Comparison of ENCODE assay signal across 26 cellular contexts in genomic region chr15:62334581-62334980, GRCh38. TPM values are rescaled to one million over a fixed set of nuclear protein-coding genes. Genes with fewer than 3 reads are reported as not detected.
DNase-seq lines count a peak whose midpoint lies in the region; ATAC-seq, FAIRE-seq and TF ChIP-seq lines count a peak whose summit lies in the region.
"Had no signal": no experiment of that assay in that cellular context is flagged by ENCODE, and none has a peak within 500 bp of the region (broad histone marks: within the 10 kb centered on the region; RNA-seq: fewer than 3 reads in every experiment).

No MANE protein-coding gene starts in this region.

- no peaks in the 10 kb centered on the region for H3K9me3 ChIP-seq in mammary epithelial cell (replicated peaks; ENCODE audit: insufficient read depth, low read length)
- H3K9me3 ChIP-seq in H1 (ENCODE audit: insufficient read depth in 2 of 2, low read depth in 1 of 2, low read length in 1 of 2): peaks cover 4 to 14% of the 10 kb centered on the region in 2 experiments; a peak in 3 of 4 replicates
- H3K9me3 ChIP-seq: HAP-1 had no signal

- H3K18ac ChIP-seq in H1 (ENCODE audit: extremely low read depth, low read length): no peak overlapping the region

- ATAC-seq in foreskin keratinocyte (peak; percentile 57), HG03196 (IDR thresholded peaks at IDR 0.05; ENCODE audit: unreplicated experiment) (no peak)

- no peak overlapping the region for H3K27ac Mint-ChIP-seq in MCF 10A (ENCODE audit: low read depth, unreplicated experiment)
- H3K27ac Mint-ChIP-seq: CD4-positive, alpha-beta T cell had no signal

- H3K27me3 ChIP-seq in mammary epithelial cell (ENCODE audit: insufficient read depth, low read length): no peaks in the 10 kb centered on the region
- no peaks in the 10 kb centered on the region for H3K27me3 ChIP-seq in H1 (replicated peaks in 1 of 4; ENCODE audit: control insufficient read depth in 3 of 4, extremely low read depth in 1 of 4, insufficient read depth in 3 of 4, low read length in 3 of 4)
- peaks cover 6% of the 10 kb centered on the region for H3K27me3 ChIP-seq in foreskin keratinocyte
- H3K27me3 ChIP-seq: BLaER1 had no signal

- H3K27me3 Mint-ChIP-seq in MCF 10A (ENCODE audit: insufficient read depth, unreplicated experiment): no peaks in the 10 kb centered on the region
- H3K27me3 Mint-ChIP-seq: CD4-positive, alpha-beta T cell had no signal

- intact Hi-C loops in mammary epithelial cell (cut with micrococcal nuclease) (loop anchor here (10.0 kb wide), 1 partner anchor 760 kb away; no protein-coding TSS in a partner anchor), MCF 10A (cut with micrococcal nuclease) (no loop called here), posterior cingulate gyrus (cut with DNase I) (no loop called here)

- no peak overlapping the region for H3K4me3 Mint-ChIP-seq in MCF 10A (ENCODE audit: unreplicated experiment)
- H3K4me3 Mint-ChIP-seq: CD4-positive, alpha-beta T cell had no signal

- H3K4ac ChIP-seq in H1 (replicated peaks; ENCODE audit: insufficient read length, low read depth, low read length): no peak overlapping the region

- no peak overlapping the region for H2BK120ac ChIP-seq in H1 (replicated peaks; ENCODE audit: low read depth, low read length)

- no peak overlapping the region for H2BK20ac ChIP-seq in H1 (ENCODE audit: low read length)

- no peak for TF ChIP-seq EP300 in H1 (IDR thresholded peaks at IDR 0.05; ENCODE audit: borderline replicate concordance in 1 of 2, low read depth in 2 of 2, low read length in 2 of 2)

- DNase-seq in mammary epithelial cell: peak; percentile 77
- no peak for DNase-seq in MCF 10A (ENCODE audit: unreplicated experiment)
- DNase-seq in H1 (ENCODE audit: low read depth in 1 of 2, low spot score in 2 of 2): no peak
- DNase-seq in foreskin keratinocyte: peak; percentile 82 to 90
- no peak for DNase-seq in HPDE6-E6E7 (ENCODE audit: extremely low spot score)
- no peak for DNase-seq in posterior cingulate gyrus
- DNase-seq: CD4-positive, alpha-beta T cell; DMS53; GM23248; IMR-90; KG1; MM.1S; NCI-H1105 treated with DMSO at 0.1 percent for 48 hours; NCI-H146; NCI-H2029 treated with DMSO at 0.1 percent for 48 hours; NCI-H446 treated with DMSO at 0.1 percent for 48 hours; NCI-H526; NCI-H82; NK-92 treated with Interleukin-12 subunit alpha and Interleukin-12 subunit beta, amount 100 ng/mL, for 24 hours; SHP77 had no signal

- H4K91ac ChIP-seq in H1 (replicated peaks; ENCODE audit: insufficient read length, low read length): no peak overlapping the region

- H3K36me3 Mint-ChIP-seq in MCF 10A (ENCODE audit: insufficient read depth, unreplicated experiment): no peaks in the 10 kb centered on the region

- H3K4me1 ChIP-seq in mammary epithelial cell (ENCODE audit: insufficient read depth, low read length): peaks cover 26% of the 10 kb centered on the region
- H3K4me1 ChIP-seq in H1 (replicated peaks in 1 of 4; ENCODE audit: control insufficient read depth in 3 of 4, insufficient read depth in 4 of 4, low read length in 3 of 4): peaks cover 0 to 2% (median 0%) of the 10 kb centered on the region in 4 experiments; a peak in 1 of 7 replicates
- no peaks in the 10 kb centered on the region for H3K4me1 ChIP-seq in foreskin keratinocyte
- H3K4me1 ChIP-seq: BLaER1, HAP-1 had no signal

- H4K8ac ChIP-seq in H1 (ENCODE audit: extremely low read depth, insufficient read depth, low read length): no peak overlapping the region

- TF ChIP-seq POLR2A in H1 (IDR thresholded peaks at IDR 0.05; ENCODE audit: control extremely low read depth in 1 of 2, low read depth in 2 of 2, low read length in 2 of 2): no peak

- BruUV-seq in mammary epithelial cell (replicated peaks; lab: Mats Ljungman, UMichigan) (no TSS peak), MCF 10A (replicated peaks; lab: Mats Ljungman, UMichigan) (no TSS peak)

- H3K4me2 ChIP-seq in mammary epithelial cell (ENCODE audit: insufficient read depth, low read depth, low read length) (peak overlapping the region; percentile 7), H1 (ENCODE audit: insufficient read depth in 1 of 2, low read depth in 2 of 2, low read length in 2 of 2) (no peak overlapping the region)
- H3K4me2 ChIP-seq: BLaER1 had no signal

- H4K5ac ChIP-seq in H1 (ENCODE audit: insufficient read length, low read depth, low read length): no peak overlapping the region

- no peak overlapping the region for H3K4me3 ChIP-seq in mammary epithelial cell (replicated peaks in 1 of 3; ENCODE audit: insufficient read depth in 1 of 3, low read depth in 2 of 3, low read length in 3 of 3)
- no peak overlapping the region for H3K4me3 ChIP-seq in H1 (ENCODE audit: extremely low read depth in 1 of 4, insufficient read depth in 2 of 4, low read depth in 3 of 4, low read length in 4 of 4)
- H3K4me3 ChIP-seq: BLaER1, GM23248, HAP-1, SK-N-MC had no signal

- H2AK5ac ChIP-seq in H1 (ENCODE audit: low read depth, low read length): no peak overlapping the region

- H3K79me1 ChIP-seq in H1 (ENCODE audit: low read depth, low read length): no peaks in the 10 kb centered on the region

- H3K23ac ChIP-seq in H1 (ENCODE audit: insufficient read length): no peak overlapping the region

- no peak overlapping the region for H2BK5ac ChIP-seq in H1 (ENCODE audit: low read depth, low read length)

- no peaks in the 10 kb centered on the region for H3K4me1 Mint-ChIP-seq in MCF 10A (ENCODE audit: insufficient read depth, unreplicated experiment)

- no peak for TF ChIP-seq RAD21 in H1 (IDR thresholded peaks at IDR 0.05 in 1 of 2, conservative IDR thresholded peaks at IDR 0.05 in 1 of 2; ENCODE audit: low read depth in 2 of 2, low read length in 2 of 2)

- dilution Hi-C loops in mammary epithelial cell (cut with HindIII; ENCODE audit: low sequenced_read_pairs): no loop called here

- no peaks in the 10 kb centered on the region for H3K9me3 Mint-ChIP-seq in MCF 10A (ENCODE audit: unreplicated experiment)
- H3K9me3 Mint-ChIP-seq: CD4-positive, alpha-beta T cell had no signal

- no peak overlapping the region for H2BK15ac ChIP-seq in H1 (ENCODE audit: low read length)

- no peak overlapping the region for H3K9ac ChIP-seq in mammary epithelial cell (ENCODE audit: insufficient read depth, low read length)
- no peak overlapping the region for H3K9ac ChIP-seq in H1 (replicated peaks in 1 of 4; ENCODE audit: extremely low read depth in 1 of 4, low read depth in 3 of 4, low read length in 3 of 4)
- H3K9ac ChIP-seq: BLaER1, GM23248 had no signal

- no peaks in the 10 kb centered on the region for H3K23me2 ChIP-seq in H1 (ENCODE audit: low read depth, low read length)

- H3K79me2 ChIP-seq in mammary epithelial cell (ENCODE audit: insufficient read depth, low read length) (no peaks in the 10 kb centered on the region), H1 (ENCODE audit: control insufficient read depth in 1 of 2, insufficient read depth in 2 of 2, low read length in 2 of 2) (no peaks in the 10 kb centered on the region)

- no peak overlapping the region for H2BK12ac ChIP-seq in H1 (ENCODE audit: low read depth, low read length)

- H3K14ac ChIP-seq in H1 (ENCODE audit: insufficient read length): no peak overlapping the region

- H3K27ac ChIP-seq in mammary epithelial cell (ENCODE audit: insufficient read depth, low read depth, low read length) (no peak overlapping the region), H1 (ENCODE audit: low read depth, low read length) (no peak overlapping the region), foreskin keratinocyte (no peak overlapping the region)
- H3K27ac ChIP-seq: BLaER1, GM23248, RWPE1, SK-N-MC had no signal

- H4K20me1 ChIP-seq in mammary epithelial cell (ENCODE audit: insufficient read depth, low read length): no peaks in the 10 kb centered on the region
- H4K20me1 ChIP-seq in H1 (replicated peaks in 1 of 2; ENCODE audit: control insufficient read depth in 1 of 2, insufficient read depth in 2 of 2, low read length in 2 of 2): no peaks in the 10 kb centered on the region
- H4K20me1 ChIP-seq: BLaER1 had no signal

- CTCF ChIA-PET in mammary epithelial cell (lab: Charles Lee; ENCODE audit: low non-redundant PET): interaction anchor here (0.6 kb wide), 1 partner anchor 28 kb away, joined by 3 read pairs; no protein-coding TSS in a partner anchor
- CTCF ChIA-PET in MCF 10A (lab: Yijun Ruan, JAX): interaction anchor here (0.6 to 2.2 kb wide), 3 partner anchors 10 to 106 kb away, joined by 4 to 14 read pairs (median 8); no protein-coding TSS in a partner anchor
- CTCF ChIA-PET in H1 (lab: Charles Lee; ENCODE audit: partially characterized antibody): interaction anchor here (1.0 to 1.5 kb wide), 3 partner anchors 9 to 215 kb away, joined by 3 to 4 read pairs (median 3); no protein-coding TSS in a partner anchor

- no peak for TF ChIP-seq CTCF in mammary epithelial cell (conservative IDR thresholded peaks at IDR 0.05 in 1 of 2, IDR thresholded peaks at IDR 0.05 in 1 of 2; ENCODE audit: extremely low read depth in 1 of 2, insufficient read depth in 1 of 2, low read depth in 1 of 2, low read length in 2 of 2)
- TF ChIP-seq CTCF in MCF 10A (IDR thresholded peaks at IDR 0.05; ENCODE audit: unreplicated experiment): no peak
- no peak for TF ChIP-seq CTCF in H1 (IDR thresholded peaks at IDR 0.05; ENCODE audit: control extremely low read depth in 1 of 3, insufficient read depth in 1 of 3, low read depth in 1 of 3, low read length in 3 of 3)
- no peak for TF ChIP-seq CTCF in foreskin keratinocyte (conservative IDR thresholded peaks at IDR 0.05)

- no peak for FAIRE-seq in H1 (lab: Jason Lieb, UNC)
- FAIRE-seq: GM18507 had no signal

- no peak overlapping the region for H3K56ac ChIP-seq in H1 (replicated peaks; ENCODE audit: insufficient read length, low read depth, low read length)

- H2AFZ ChIP-seq in mammary epithelial cell (ENCODE audit: low read depth, low read length) (peak overlapping the region; percentile 64), H1 (ENCODE audit: low read length) (0 out of 2 replicates have a peak overlapping the region, but pooled peaks have one; percentile 29)
- H2AFZ ChIP-seq: GM23248 had no signal

- in situ Hi-C loops in mammary epithelial cell (cut with MboI; ENCODE audit: low sequenced_read_pairs in 2 of 2): no loop called here

- POLR2A ChIA-PET in MCF 10A (lab: Yijun Ruan, JAX): interaction anchor here (0.7 to 1.6 kb wide), 3 partner anchors 9 to 271 kb away, joined by 3 to 4 read pairs (median 4); no protein-coding TSS in a partner anchor
- POLR2A ChIA-PET in H1 (lab: Charles Lee; ENCODE audit: partially characterized antibody): no interaction called here

- H3K36me3 ChIP-seq in mammary epithelial cell (ENCODE audit: insufficient read depth, low read length): no peaks in the 10 kb centered on the region
- no peaks in the 10 kb centered on the region for H3K36me3 ChIP-seq in H1 (ENCODE audit: control insufficient read depth in 2 of 4, insufficient read depth in 4 of 4, low read length in 3 of 4)
- H3K36me3 ChIP-seq: BLaER1, HAP-1 had no signal

RNA-seq across cellular contexts. Expression of gene TLN2, which starts 55.8 kb away (rescaled TPM):
- 10 to 100 TPM; 14.5 to 57.0 TPM for total RNA-seq in mammary epithelial cell
- 12.2 TPM for polyA plus RNA-seq in mammary epithelial cell
- 33.8 TPM for polyA minus RNA-seq in mammary epithelial cell
- total RNA-seq in MCF 10A (2022): 18.2 and 39.7 TPM in 2 replicates
- 24.2 and 24.7 TPM in 2 replicates for total RNA-seq in H1 (2021; fragmentation: NEBNext Ultra II Directional; extraction: Animal tissue kit (Norgen Biotek cat#: 25700))
- polyA plus RNA-seq in H1 (2011; rRNA removed): 7.4 and 9.5 TPM in 2 replicates
- 7.5 TPM for polyA plus RNA-seq in H1 (2011; cell fraction: cytosol; rRNA removed)
- 22.3 TPM for polyA plus RNA-seq in H1 (2011; cell fraction: nucleus; rRNA removed)
- polyA plus RNA-seq in H1 (2012, experiment 1 of 2): 10.3 to 13.4 TPM (median 11.9 TPM) in 4 replicates
- 2.6 TPM for polyA plus RNA-seq in H1 (2012, experiment 2 of 2)
- polyA plus RNA-seq in H1 (2013, experiment 1 of 2): 7.3 TPM
- 7.0 TPM for polyA plus RNA-seq in H1 (2013, experiment 2 of 2)
- polyA minus RNA-seq in H1 (2011; rRNA and poly(A)+ RNA removed): 35.1 and 37.5 TPM in 2 replicates
- polyA minus RNA-seq in H1 (2011; cell fraction: cytosol; rRNA and poly(A)+ RNA removed): 17.6 TPM
- 36.5 TPM for polyA minus RNA-seq in H1 (2011; cell fraction: nucleus; rRNA and poly(A)+ RNA removed)
- total RNA-seq in foreskin keratinocyte: 9.3 and 11.2 TPM in 2 replicates
- polyA plus RNA-seq in foreskin keratinocyte: 2.9 and 4.4 TPM in 2 replicates

Comparison
In these comparisons a context has a peak if more than half of its experiments do, and no peak if none do; other contexts are left out.
1. DNase-seq: peak in mammary epithelial cell (single experiment) and foreskin keratinocyte (2 of 2); none in MCF 10A (single experiment), H1 (0 of 2), HPDE6-E6E7 (single experiment) and posterior cingulate gyrus (0 of 10).